In genomic region chr4:121344128-121344527, GRCh38 we compare ENCODE assay signal across 30 cellular contexts. TPM values are rescaled to one million over a fixed set of nuclear protein-coding genes. Genes with fewer than 3 reads are reported as not detected.
"Had no signal": no experiment of that assay in that cellular context is flagged by ENCODE, and none has a peak within 500 bp of the region (broad histone marks: within the 10 kb centered on the region; RNA-seq: fewer than 3 reads in every experiment).

No MANE protein-coding gene starts in this region.

- H3K36me3 ChIP-seq: SJCRH30 had no signal

- H3K9ac ChIP-seq: KMS-11 had no signal

- DNase-seq: activated CD4-positive, alpha-beta T cell treated with anti-CD3 and anti-CD28 coated beads, Interleukin-2, amount 10 ng/mL, durations not matched to agents 24 days and 14 days; activated CD4-positive, alpha-beta T cell treated with anti-CD3 and anti-CD28 coated beads, Interleukin-2, amount 50 U/mL, for 4 hours; activated CD8-positive, alpha-beta T cell treated with anti-CD3 and anti-CD28 coated beads for 36 hours; activated effector memory CD4-positive, alpha-beta T cell treated with anti-CD3 and anti-CD28 coated beads, Interleukin-2, amount 50 U/mL, for 16 hours; activated naive CD4-positive, alpha-beta T cell; activated naive CD4-positive, alpha-beta T cell treated with anti-CD3 and anti-CD28 coated beads, Interleukin-2, amount 50 U/mL, for 16 hours; activated naive CD8-positive, alpha-beta T cell treated with anti-CD3 and anti-CD28 coated beads for 36 hours; activated T-cell treated with anti-CD3 and anti-CD28 coated beads, Interleukin-2, amount 50 U/mL, for 1 hour; activated T-cell treated with anti-CD3 and anti-CD28 coated beads, Interleukin-2, amount 50 U/mL, for 72 hours; amniotic stem cell; aorta; MM.1S; MV-4-11; NCI-H1092; NCI-H187 treated with DMSO at 0.1 percent for 48 hours; NCI-H226; NCI-H446 treated with DMSO at 0.1 percent for 48 hours; NCI-H524; SHP77; SJCRH30; T1000 had no signal

- H3K4me2 ChIP-seq: KMS-11 had no signal

- H3K4me3 ChIP-seq: SJCRH30, SK-N-MC had no signal

- H3K4me1 ChIP-seq: SJCRH30 had no signal

- H3K27ac ChIP-seq: KMS-11, SJCRH30, SK-N-MC had no signal

- H3K9me3 ChIP-seq: SJCRH30 had no signal

- H3K27me3 ChIP-seq: SJCRH30 had no signal

- ATAC-seq: activated CD8-positive, alpha-beta T cell treated with anti-CD3 and anti-CD28 coated beads for 36 hours; activated T-cell treated with anti-CD3 and anti-CD28 coated beads, Interleukin-2, amount 50 U/mL, for 72 hours; activated T-helper 17 cell treated with anti-CD3 and anti-CD28 coated beads, Interleukin-2, amount 50 U/mL, for 72 hours; Panc1 had no signal

RNA-seq across cellular contexts. Expression of gene QRFPR, which starts 36.7 kb away (rescaled TPM):
- total RNA-seq: activated CD4-positive, alpha-beta T cell treated with anti-CD3 and anti-CD28 coated beads, Interleukin-2, amount 10 ng/mL, durations not matched to agents 24 days and 14 days; activated CD8-positive, alpha-beta memory T cell treated with anti-CD3 and anti-CD28 coated beads for 36 hours; activated CD8-positive, alpha-beta T cell treated with anti-CD3 and anti-CD28 coated beads for 36 hours; activated naive CD8-positive, alpha-beta T cell treated with anti-CD3 and anti-CD28 coated beads for 36 hours; activated T-cell treated with anti-CD3 and anti-CD28 coated beads, Interleukin-2, amount 50 U/mL, for 72 hours; activated T-helper 17 cell treated with anti-CD3 and anti-CD28 coated beads, Interleukin-2, amount 50 U/mL, for 72 hours; LHCN-M2; RPMI7951; SJCRH30; T-helper 1 cell treated with Interleukin-12 subunit alpha and Interleukin-12 subunit beta and Interleukin-4 antibody, amounts not matched to agents 30 ng/mL and 1 ng/mL, for 36 hours; T-helper 2 cell treated with Interferon-gamma antibody and Interleukin-4, amounts not matched to agents 100 ng/mL and 5 ng/mL, for 36 hours had no signal
- polyA plus RNA-seq: aorta had no signal
